In genomic region chr22:25084405-25085107, GRCh38 we compare ENCODE assay signal across 13 cellular contexts.
"Had no signal": no experiment of that assay in that cellular context is flagged by ENCODE, and none has a peak within 500 bp of the region (broad histone marks: within the 10 kb centered on the region; RNA-seq: fewer than 3 reads in every experiment).

No MANE protein-coding gene starts in this region.

- H2AFZ ChIP-seq: hepatocyte, parathyroid adenoma had no signal

- ATAC-seq: activated CD8-positive, alpha-beta T cell treated with anti-CD3 and anti-CD28 coated beads, Interleukin-2, amount 10 ng/mL, durations not matched to agents 7 days and 5 days; activated naive CD8-positive, alpha-beta T cell treated with anti-CD3 and anti-CD28 coated beads, Interleukin-2, amount 50 U/mL, for 24 hours; WTC11 had no signal

- DNase-seq: activated CD4-positive, alpha-beta T cell treated with anti-CD3 and anti-CD28 coated beads for 4 hours; activated CD8-positive, alpha-beta T cell treated with anti-CD3 and anti-CD28 coated beads, Interleukin-2, amount 10 ng/mL, durations not matched to agents 7 days and 5 days; activated naive CD8-positive, alpha-beta T cell treated with anti-CD3 and anti-CD28 coated beads, Interleukin-2, amount 50 U/mL, for 24 hours; dorsolateral prefrontal cortex; naive B cell; stimulated activated CD4-positive, alpha-beta T cell treated with anti-CD3 and anti-CD28 coated beads, Interleukin-12 subunit alpha, Interleukin-12 subunit beta, amount 100 ng/mL, for 4 hours; stimulated activated CD4-positive, alpha-beta T cell treated with anti-CD3 and anti-CD28 coated beads, Interleukin-2, amount 100 ng/mL, for 24 hours; stomach; T-helper 2 cell had no signal

- H3K27ac Mint-ChIP-seq: activated naive CD8-positive, alpha-beta T cell treated with anti-CD3 and anti-CD28 coated beads, Interleukin-2, amount 50 U/mL, for 24 hours; WTC11 had no signal

- H3K9ac ChIP-seq: parathyroid adenoma had no signal

- H3K4me1 Mint-ChIP-seq: WTC11 had no signal

- H3K27me3 ChIP-seq: dorsolateral prefrontal cortex, hepatocyte, stomach had no signal

- H3K27ac ChIP-seq: neutrophil, parathyroid adenoma, stomach had no signal

- H3K4me3 ChIP-seq: dorsolateral prefrontal cortex, hepatocyte, stomach had no signal

- H3K36me3 ChIP-seq: neutrophil, stomach had no signal

- H3K4me3 Mint-ChIP-seq: activated CD8-positive, alpha-beta T cell treated with anti-CD3 and anti-CD28 coated beads, Interleukin-2, amount 10 ng/mL, durations not matched to agents 7 days and 5 days; activated naive CD8-positive, alpha-beta T cell treated with anti-CD3 and anti-CD28 coated beads, Interleukin-2, amount 50 U/mL, for 24 hours; WTC11 had no signal

- H3K4me1 ChIP-seq: parathyroid adenoma had no signal

- H3K9me3 ChIP-seq: neutrophil, stomach had no signal

- H3K9me3 Mint-ChIP-seq: activated naive CD8-positive, alpha-beta T cell treated with anti-CD3 and anti-CD28 coated beads, Interleukin-2, amount 50 U/mL, for 24 hours; naive B cell; WTC11 had no signal

- H3K36me3 Mint-ChIP-seq: naive B cell, WTC11 had no signal

- H3K27me3 Mint-ChIP-seq: activated naive CD8-positive, alpha-beta T cell treated with anti-CD3 and anti-CD28 coated beads, Interleukin-2, amount 50 U/mL, for 24 hours; naive B cell had no signal
